ENCODE assay signal across 7 cellular contexts in the genomic region with DNA sequence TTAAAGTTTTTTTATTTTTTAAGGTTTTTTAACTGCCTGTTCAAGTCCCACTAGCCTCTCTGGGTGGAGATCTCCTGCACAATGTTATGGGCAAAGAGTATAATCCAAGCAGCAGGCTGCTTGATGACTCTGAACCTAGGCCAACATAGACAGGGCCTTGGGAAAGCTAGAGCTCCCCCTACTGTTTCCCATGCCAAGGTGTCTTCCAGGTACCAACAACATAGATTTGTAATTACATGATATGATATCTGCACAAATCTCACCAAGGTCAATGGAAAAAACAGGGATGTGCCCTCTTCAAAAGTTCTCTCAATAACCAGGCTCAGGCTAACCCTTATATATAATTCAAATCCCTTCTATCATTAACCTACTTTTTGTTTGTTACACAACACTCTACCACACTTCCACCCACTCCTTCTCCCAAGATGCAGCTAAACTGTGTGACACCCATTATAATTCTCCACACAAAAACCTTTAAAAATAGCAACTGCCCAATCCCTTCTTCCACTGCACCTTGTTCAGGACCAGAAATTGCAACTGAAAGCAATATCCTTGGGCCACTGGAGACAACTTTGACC. TPM values are rescaled to one million over a fixed set of nuclear protein-coding genes. Genes with fewer than 3 reads are reported as not detected.
DNase-seq lines count a peak whose midpoint lies in the region; ATAC-seq, FAIRE-seq and TF ChIP-seq lines count a peak whose summit lies in the region.

No MANE protein-coding gene starts in this region.

- intact Hi-C loops in K562 (cut with micrococcal nuclease): no loop called here

- no peaks in the 10 kb centered on the region for H3K27me3 ChIP-seq in K562 (ENCODE audit: control insufficient read depth in 2 of 2, insufficient read depth in 2 of 2, low read length in 2 of 2)

- TF ChIP-seq EP300 in K562 (IDR thresholded peaks at IDR 0.05; ENCODE audit: low read length): no peak

- no peaks in the 10 kb centered on the region for H3K4me1 ChIP-seq in K562 (replicated peaks in 1 of 2; ENCODE audit: control insufficient read depth in 2 of 2, insufficient read depth in 2 of 2, low read length in 2 of 2)

- H3K36me3 ChIP-seq in K562 (ENCODE audit: control insufficient read depth, insufficient read depth, low read length): peaks cover 35% of the 10 kb centered on the region

- TF ChIP-seq CTCF in K562 (IDR thresholded peaks at IDR 0.05 in 2 of 3, conservative IDR thresholded peaks at IDR 0.05 in 1 of 3; ENCODE audit: insufficient read depth in 2 of 3, low read depth in 1 of 3, low read length in 3 of 3): peak; percentile 39 to 59 (median 57)

- CTCF ChIA-PET in K562 (lab: Yijun Ruan, JAX; ENCODE audit: low intra/inter-chr PET ratio): interaction anchor here (0.6 kb wide), 3 partner anchors 8 to 462 kb away, joined by 3 to 4 read pairs (median 3); no protein-coding TSS in a partner anchor

- peak; percentile 12 for DNase-seq in GF-D8 (lab: John Stamatoyannopoulos, UW)
- DNase-seq in HT1080 (ENCODE audit: low read depth): peak; percentile 38
- DNase-seq in RPMI7951 (ENCODE audit: low read depth): peak; percentile 52
- DNase-seq in K562 (ENCODE audit: extremely low read depth in 1 of 4, low spot score in 3 of 4): peak; percentile 26 to 53 (median 47)
- DNase-seq in inferior parietal cortex (ENCODE audit: extremely low spot score): peak; percentile 17
- peak; percentile 51 for DNase-seq in stimulated activated CD4-positive, alpha-beta T cell treated with anti-CD3 and anti-CD28 coated beads, Interleukin-4, amount 100 ng/mL, for 24 hours

- no peaks in the 10 kb centered on the region for H3K9me1 ChIP-seq in K562 (ENCODE audit: control insufficient read depth, insufficient read depth, low read length)

- no peak overlapping the region for H3K9ac ChIP-seq in K562 (ENCODE audit: insufficient read depth in 1 of 2, low read depth in 2 of 2, low read length in 2 of 2)

- no peak for FAIRE-seq in K562 (lab: Jason Lieb, UNC)

- no peaks in the 10 kb centered on the region for H4K20me1 ChIP-seq in K562 (replicated peaks; ENCODE audit: control insufficient read depth, insufficient read depth, low read length)

- in situ Hi-C loops in K562 (cut with MboI): no loop called here

- no peak overlapping the region for H3K4me2 ChIP-seq in K562 (ENCODE audit: insufficient read depth, low read length)

- ATAC-seq in K562 (peak; percentile 90), HG02973 (IDR thresholded peaks at IDR 0.05; ENCODE audit: unreplicated experiment) (no peak)

- no peaks in the 10 kb centered on the region for H3K9me3 ChIP-seq in K562 (replicated peaks; ENCODE audit: control insufficient read depth, insufficient read depth, low read depth, low read length)

- TF ChIP-seq RAD21 in K562 (CRISPR knock-in tag; conservative IDR thresholded peaks at IDR 0.05 in 1 of 2, IDR thresholded peaks at IDR 0.05 in 1 of 2): peak in 1 of 2 experiments; percentile 26; a peak in 3 of 4 replicates

- TF ChIP-seq POLR2A in K562 (conservative IDR thresholded peaks at IDR 0.05): no peak

- H3K27ac ChIP-seq in K562 (ENCODE audit: extremely low read depth, low read depth, low read length): no peak overlapping the region

- H2AFZ ChIP-seq in K562 (ENCODE audit: low read depth, low read length): no peak overlapping the region

- no peaks in the 10 kb centered on the region; the same call in 2 of the 3 replicates for H3K79me2 ChIP-seq in K562 (ENCODE audit: control insufficient read depth, insufficient read depth, low read length)

- POLR2A ChIA-PET in K562 (lab: Yijun Ruan, JAX): interaction anchor here (0.6 to 1.4 kb wide), 4 partner anchors 12 to 25 kb away, joined by 3 to 5 read pairs (median 3); no protein-coding TSS in a partner anchor

- no TSS peak for BruUV-seq in K562 (replicated peaks; lab: Mats Ljungman, UMichigan)

- no peak overlapping the region for H3K4me3 ChIP-seq in K562

TF ChIP-seq in K562, 482 proteins besides CTCF, POLR2A, EP300 and RAD21:
- TF ChIP-seq ARID2 (IDR thresholded peaks at IDR 0.05): no peak
- TF ChIP-seq NFRKB (IDR thresholded peaks at IDR 0.05; ENCODE audit: low read depth): no peak
- no peak for TF ChIP-seq GATAD2A (IDR thresholded peaks at IDR 0.05)
- TF ChIP-seq ATF1 (CRISPR knock-in tag; IDR thresholded peaks at IDR 0.05): no peak
- TF ChIP-seq ATF1 (tag; IDR thresholded peaks at IDR 0.05): no peak
- TF ChIP-seq JUN (IDR thresholded peaks at IDR 0.05; ENCODE audit: borderline replicate concordance, low read depth, low read length): no peak
- TF ChIP-seq JUN (CRISPR knock-in tag; IDR thresholded peaks at IDR 0.05; ENCODE audit: borderline replicate concordance): no peak
- no peak for TF ChIP-seq ZNF589 (CRISPR knock-in tag; IDR thresholded peaks at IDR 0.05; ENCODE audit: low read depth)
- TF ChIP-seq, protein P1, sequence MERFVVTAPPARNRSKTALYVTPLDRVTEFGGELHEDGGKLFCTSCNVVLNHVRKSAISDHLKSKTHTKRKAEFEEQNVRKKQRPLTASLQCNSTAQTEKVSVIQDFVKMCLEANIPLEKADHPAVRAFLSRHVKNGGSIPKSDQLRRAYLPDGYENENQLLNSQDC (CRISPR knock-in tag; IDR thresholded peaks at IDR 0.05): no peak
- TF ChIP-seq SMC3 (conservative IDR thresholded peaks at IDR 0.05; ENCODE audit: insufficient read depth, low read depth, low read length): no peak
- no peak for TF ChIP-seq DMBX1 (CRISPR knock-in tag; IDR thresholded peaks at IDR 0.05; ENCODE audit: borderline replicate concordance)
- TF ChIP-seq, protein P2, sequence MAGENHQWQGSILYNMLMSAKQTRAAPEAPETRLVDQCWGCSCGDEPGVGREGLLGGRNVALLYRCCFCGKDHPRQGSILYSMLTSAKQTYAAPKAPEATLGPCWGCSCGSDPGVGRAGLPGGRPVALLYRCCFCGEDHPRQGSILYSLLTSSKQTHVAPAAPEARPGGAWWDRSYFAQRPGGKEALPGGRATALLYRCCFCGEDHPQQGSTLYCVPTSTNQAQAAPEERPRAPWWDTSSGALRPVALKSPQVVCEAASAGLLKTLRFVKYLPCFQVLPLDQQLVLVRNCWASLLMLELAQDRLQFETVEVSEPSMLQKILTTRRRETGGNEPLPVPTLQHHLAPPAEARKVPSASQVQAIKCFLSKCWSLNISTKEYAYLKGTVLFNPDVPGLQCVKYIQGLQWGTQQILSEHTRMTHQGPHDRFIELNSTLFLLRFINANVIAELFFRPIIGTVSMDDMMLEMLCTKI (IDR thresholded peaks at IDR 0.05; ENCODE audit: partially characterized antibody): no peak
- TF ChIP-seq NFATC3 (IDR thresholded peaks at IDR 0.05): no peak

RNA-seq across cellular contexts. Expression of a gene that starts 43.8 kb away (rescaled TPM):
- total RNA-seq in HT1080 (2014; rRNA removed; shearing (Covaris generic)): 28.7 and 38.3 TPM in 2 replicates
- 26.9 and 31.3 TPM in 2 replicates for polyA plus RNA-seq in HT1080 (2015; cell fraction: cytosol; rRNA removed)
- polyA plus RNA-seq in HT1080 (2015; cell fraction: nucleus; rRNA removed): 13.8 and 15.1 TPM in 2 replicates
- total RNA-seq in RPMI7951 (2014; rRNA removed; shearing (Covaris generic)): 13.3 and 14.9 TPM in 2 replicates
- total RNA-seq in K562 (2011; cell fraction: chromatin; rRNA removed; ENCODE audit: low replicate concordance): 7.2 and 16.3 TPM in 2 replicates
- 13.6 and 16.7 TPM in 2 replicates for total RNA-seq in K562 (2011; cell fraction: nucleolus; rRNA removed)
- total RNA-seq in K562 (2011; cell fraction: nucleoplasm; rRNA removed): 11.9 and 13.1 TPM in 2 replicates
- total RNA-seq in K562 (2014; rRNA removed) (14.6 and 19.4 TPM in 2 replicates), K562 (2014; rRNA removed; fragmentation: Illumina TruSeq; extraction: Trizol) (8.1 and 8.8 TPM in 2 replicates), K562 (2015; rRNA removed; fragmentation: Illumina TruSeq; extraction: Trizol) (13.4 and 13.9 TPM in 2 replicates), K562 (2021) (20.7 and 21.0 TPM in 2 replicates)
- polyA plus RNA-seq in K562 (2011; rRNA removed) (4.7 and 6.8 TPM in 2 replicates), K562 (2014; fragmentation: Illumina TruSeq; extraction: Trizol) (13.6 and 13.7 TPM in 2 replicates), K562 (2014; fragmentation: Nextera tagmentation; extraction: Ambion mirVana) (1 to 10 TPM; 1.8 to 1.9 TPM), K562 (2014; rRNA removed) (10.5 and 12.2 TPM in 2 replicates)
- 6.4 and 10.4 TPM in 2 replicates for polyA plus RNA-seq in K562 (2011; cell fraction: cytosol; rRNA removed)
- polyA plus RNA-seq in K562 (2011; cell fraction: nucleus; rRNA removed): 4.3 and 6.1 TPM in 2 replicates
- polyA plus RNA-seq in K562 (2012): 10.9 and 12.3 TPM in 2 replicates
- 7.6 and 11.9 TPM in 2 replicates for polyA minus RNA-seq in K562 (2011; rRNA and poly(A)+ RNA removed)
- polyA minus RNA-seq in K562 (2011; cell fraction: cytosol; rRNA and poly(A)+ RNA removed): 8.6 and 9.6 TPM in 2 replicates
- polyA minus RNA-seq in K562 (2011; cell fraction: nucleus; rRNA and poly(A)+ RNA removed): 10.5 and 13.3 TPM in 2 replicates

RNA-seq across cellular contexts. Expression of a gene that starts 49.7 kb away (rescaled TPM):
- 115 and 154 TPM in 2 replicates for total RNA-seq in HT1080 (2014; rRNA removed; shearing (Covaris generic))
- 85.2 and 99.4 TPM in 2 replicates for polyA plus RNA-seq in HT1080 (2015; cell fraction: cytosol; rRNA removed)
- polyA plus RNA-seq in HT1080 (2015; cell fraction: nucleus; rRNA removed): 42.3 and 42.8 TPM in 2 replicates
- 200 and 273 TPM in 2 replicates for total RNA-seq in RPMI7951 (2014; rRNA removed; shearing (Covaris generic))
- 46.5 and 57.2 TPM in 2 replicates for total RNA-seq in K562 (2011; cell fraction: chromatin; rRNA removed; ENCODE audit: low replicate concordance)
- 51.5 and 54.2 TPM in 2 replicates for total RNA-seq in K562 (2011; cell fraction: nucleolus; rRNA removed)
- 62.5 and 67.3 TPM in 2 replicates for total RNA-seq in K562 (2011; cell fraction: nucleoplasm; rRNA removed)
- total RNA-seq in K562 (2014; rRNA removed) (41.7 and 58.5 TPM in 2 replicates), K562 (2014; rRNA removed; fragmentation: Illumina TruSeq; extraction: Trizol) (44.9 and 50.8 TPM in 2 replicates), K562 (2015; rRNA removed; fragmentation: Illumina TruSeq; extraction: Trizol) (41.1 and 42.3 TPM in 2 replicates), K562 (2021) (39.3 and 49.9 TPM in 2 replicates)
- polyA plus RNA-seq in K562 (2011; rRNA removed) (44.2 and 47.7 TPM in 2 replicates), K562 (2014; fragmentation: Illumina TruSeq; extraction: Trizol) (51.3 and 52.7 TPM in 2 replicates), K562 (2014; fragmentation: Nextera tagmentation; extraction: Ambion mirVana) (1 to 10 TPM; 6.5 to 7.1 TPM), K562 (2014; rRNA removed) (46.7 and 53.5 TPM in 2 replicates)
- 14.5 and 32.1 TPM in 2 replicates for polyA plus RNA-seq in K562 (2011; cell fraction: cytosol; rRNA removed)
- 8.8 and 18.7 TPM in 2 replicates for polyA plus RNA-seq in K562 (2011; cell fraction: nucleus; rRNA removed)
- 48.2 and 67.8 TPM in 2 replicates for polyA plus RNA-seq in K562 (2012)
- 24.2 and 33.3 TPM in 2 replicates for polyA minus RNA-seq in K562 (2011; rRNA and poly(A)+ RNA removed)
- polyA minus RNA-seq in K562 (2011; cell fraction: cytosol; rRNA and poly(A)+ RNA removed): 9.8 and 17.6 TPM in 2 replicates
- polyA minus RNA-seq in K562 (2011; cell fraction: nucleus; rRNA and poly(A)+ RNA removed): 4.2 and 10.3 TPM in 2 replicates
